ENCODE assay signal across 14 cellular contexts in the genomic region with DNA sequence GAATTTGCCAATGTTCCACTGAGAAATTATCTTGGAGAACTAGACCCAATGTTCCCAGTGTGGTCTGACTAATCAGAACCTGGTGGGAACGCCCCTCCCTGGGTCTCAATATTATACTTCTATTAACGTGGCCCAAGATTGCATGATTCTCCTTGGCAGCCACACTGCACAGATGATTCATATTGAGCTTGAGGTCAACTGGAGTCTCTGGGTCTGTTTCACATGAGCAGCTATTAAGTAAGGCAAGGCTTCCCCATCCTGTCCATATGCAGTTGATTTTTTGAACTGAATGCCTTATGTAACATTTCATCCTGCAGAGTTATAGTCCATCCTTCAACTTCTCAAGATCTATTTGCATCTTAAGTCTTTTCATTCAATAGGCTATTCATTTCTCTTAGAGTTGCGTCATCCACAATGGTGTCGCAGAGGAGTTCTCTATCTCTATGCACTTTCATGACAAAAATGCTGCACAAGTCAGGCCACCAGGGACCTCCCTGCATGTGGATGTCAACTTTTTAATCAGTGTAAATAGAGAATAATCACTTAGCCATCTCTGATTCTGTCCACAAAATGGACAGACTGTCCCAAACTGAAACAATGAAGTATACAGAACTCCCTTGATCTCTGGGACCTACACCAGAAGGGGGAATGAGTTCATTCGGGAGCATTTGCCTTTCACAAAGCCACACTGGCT.
DNase-seq lines count a peak whose midpoint lies in the region; ATAC-seq, FAIRE-seq and TF ChIP-seq lines count a peak whose summit lies in the region.
"Had no signal": no experiment of that assay in that cellular context is flagged by ENCODE, and none has a peak within 500 bp of the region (broad histone marks: within the 10 kb centered on the region; RNA-seq: fewer than 3 reads in every experiment).

No MANE protein-coding gene starts in this region.

- no peak overlapping the region for H2BK15ac ChIP-seq in H1 (ENCODE audit: low read length)

- H3K4me2 ChIP-seq in H1 (ENCODE audit: insufficient read depth in 1 of 2, low read depth in 2 of 2, low read length in 2 of 2) (no peak overlapping the region), PC-9 (no peak overlapping the region)

- no peaks in the 10 kb centered on the region for H3F3A ChIP-seq in PC-9 (ENCODE audit: insufficient read depth, low read depth)

- intact Hi-C loops in lower leg skin (cut with DNase I; ENCODE audit: low total_unique reads), result no loop called here
- intact Hi-C loops in PC-9 (cut with micrococcal nuclease; ENCODE audit: unreplicated experiment), result no loop called here

- H3K4ac ChIP-seq in H1 (replicated peaks; ENCODE audit: insufficient read length, low read depth, low read length), result no peak overlapping the region

- no peak overlapping the region for H3K27ac Mint-ChIP-seq in natural killer cell treated with Interleukin-12 subunit alpha and Interleukin-12 subunit beta and Interleukin-15 and Interleukin-18, amount 100 ng/mL, for 72 hours

- BruUV-seq in PC-9 (replicated peaks; lab: Mats Ljungman, UMichigan), result no TSS peak

- no peak overlapping the region for H3K56ac ChIP-seq in H1 (replicated peaks; ENCODE audit: insufficient read length, low read depth, low read length)

- no peak overlapping the region for H2BK20ac ChIP-seq in H1 (ENCODE audit: low read length)

- H3K27ac ChIP-seq in H1 (ENCODE audit: low read depth, low read length), result no peak overlapping the region
- no peak overlapping the region for H3K27ac ChIP-seq in PC-9

- H4K91ac ChIP-seq in H1 (replicated peaks; ENCODE audit: insufficient read length, low read length), result no peak overlapping the region

- 93% methylated on average over 5 of the region's 5 CpGs; no CpG with 5 or more reads in 1 of the 2 experiments for WGBS in H1 (ENCODE audit: extremely low coverage in 1 of 2, insufficient coverage in 1 of 2, insufficient read length in 1 of 2, insufficient replicate concordance in 2 of 2, low coverage in 1 of 2, low lambda C conversion rate in 2 of 2, missing lambda C conversion rate in 1 of 2), 2 experiments
- 61 to 62% methylated on average over 5 of the region's 5 CpGs for WGBS in lower leg skin, 2 donors

- H3K4me3 ChIP-seq in H1 (ENCODE audit: extremely low read depth in 1 of 4, insufficient read depth in 2 of 4, low read depth in 3 of 4, low read length in 4 of 4), result no peak overlapping the region
- H3K4me3 ChIP-seq in lower leg skin (ENCODE audit: low read depth, poor library complexity, severe bottlenecking), result no peak overlapping the region
- H3K4me3 ChIP-seq in PC-9, result no peak overlapping the region

- TF ChIP-seq RAD21 in H1 (IDR thresholded peaks at IDR 0.05 in 1 of 2, conservative IDR thresholded peaks at IDR 0.05 in 1 of 2; ENCODE audit: low read depth in 2 of 2, low read length in 2 of 2), result no peak

- no peaks in the 10 kb centered on the region for H3K9me2 ChIP-seq in PC-9 (ENCODE audit: insufficient read depth)

- H3K4me1 ChIP-seq in H1 (replicated peaks in 1 of 4; ENCODE audit: control insufficient read depth in 3 of 4, insufficient read depth in 4 of 4, low read length in 3 of 4) (no peaks in the 10 kb centered on the region), PC-9 (replicated peaks; ENCODE audit: insufficient read depth) (peaks cover 2% of the 10 kb centered on the region; the same call in 1 of the 2 replicates)

- H3K79me2 ChIP-seq in H1 (ENCODE audit: control insufficient read depth in 1 of 2, insufficient read depth in 2 of 2, low read length in 2 of 2) (no peaks in the 10 kb centered on the region), PC-9 (ENCODE audit: low read depth) (no peaks in the 10 kb centered on the region)

- POLR2A ChIA-PET in H1 (lab: Charles Lee; ENCODE audit: partially characterized antibody), result no interaction called here
- POLR2A ChIA-PET in PC-9 (lab: Charles Lee; ENCODE audit: unreplicated experiment), result no interaction called here

- no peak for TF ChIP-seq POLR2A in H1 (IDR thresholded peaks at IDR 0.05; ENCODE audit: control extremely low read depth in 1 of 2, low read depth in 2 of 2, low read length in 2 of 2)
- no peak for TF ChIP-seq POLR2A in lower leg skin (IDR thresholded peaks at IDR 0.05)

- TF ChIP-seq EP300 in H1 (IDR thresholded peaks at IDR 0.05; ENCODE audit: borderline replicate concordance in 1 of 2, low read depth in 2 of 2, low read length in 2 of 2), result no peak

- H3K14ac ChIP-seq in H1 (ENCODE audit: insufficient read length), result no peak overlapping the region

- H2BK120ac ChIP-seq in H1 (replicated peaks; ENCODE audit: low read depth, low read length), result no peak overlapping the region

- H3K23ac ChIP-seq in H1 (ENCODE audit: insufficient read length), result no peak overlapping the region

- H3K36me3 Mint-ChIP-seq in natural killer cell treated with Interleukin-12 subunit alpha and Interleukin-12 subunit beta and Interleukin-15 and Interleukin-18, amount 100 ng/mL, for 72 hours, result no peaks in the 10 kb centered on the region

- H3K4me3 Mint-ChIP-seq in natural killer cell treated with Interleukin-12 subunit alpha and Interleukin-12 subunit beta and Interleukin-15 and Interleukin-18, amount 100 ng/mL, for 72 hours, result no peak overlapping the region
- H3K4me3 Mint-ChIP-seq: activated T-cell treated with anti-CD3 and anti-CD28 coated beads, Interleukin-2, amount 50 U/mL, for 4 hours had no signal

- no peaks in the 10 kb centered on the region for H3K79me1 ChIP-seq in H1 (ENCODE audit: low read depth, low read length)

- H3K27me3 ChIP-seq in H1 (replicated peaks in 1 of 4; ENCODE audit: control insufficient read depth in 3 of 4, extremely low read depth in 1 of 4, insufficient read depth in 3 of 4, low read length in 3 of 4), result no peaks in the 10 kb centered on the region
- H3K27me3 ChIP-seq in PC-9 (ENCODE audit: insufficient read depth, low read depth), result peaks cover 4% of the 10 kb centered on the region; the same call in 1 of the 2 replicates

- no peaks in the 10 kb centered on the region for H3K9me3 ChIP-seq in H1 (ENCODE audit: insufficient read depth in 2 of 2, low read depth in 1 of 2, low read length in 1 of 2)
- H3K9me3 ChIP-seq in PC-9 (ENCODE audit: insufficient read depth, low read depth), result peaks cover 10% of the 10 kb centered on the region; the same call in 1 of the 2 replicates

- ATAC-seq in HG03025 (IDR thresholded peaks at IDR 0.05; ENCODE audit: low FRiP score, unreplicated experiment), result no peak
- no peak for ATAC-seq in natural killer cell treated with Interleukin-12 subunit alpha and Interleukin-12 subunit beta and Interleukin-15 and Interleukin-18, amount 100 ng/mL, for 72 hours
- ATAC-seq: activated T-cell treated with anti-CD3 and anti-CD28 coated beads, Interleukin-2, amount 50 U/mL, for 4 hours had no signal

- DNase-seq in AG09319 (ENCODE audit: extremely low read depth, low read depth) (peak; percentile 94), NCI-H226 (peak; percentile 85), H1 (ENCODE audit: low read depth in 1 of 2, low spot score in 2 of 2) (no peak), lower leg skin (ENCODE audit: low spot score in 2 of 2) (peak; percentile 84 to 91), PC-9 (no peak), NCI-H2029 treated with DMSO at 0.1 percent for 48 hours (lab: John Stamatoyannopoulos, UW) (no peak)
- DNase-seq in natural killer cell treated with Interleukin-12 subunit alpha and Interleukin-12 subunit beta and Interleukin-15 and Interleukin-18, amount 100 ng/mL, for 72 hours (ENCODE audit: low spot score), result no peak
- DNase-seq: activated CD4-positive, CD25-positive, alpha-beta regulatory T cell; activated T-cell treated with anti-CD3 and anti-CD28 coated beads, Interleukin-2, amount 50 U/mL, for 4 hours; C1 segment of cervical spinal cord; central memory CD4-positive, alpha-beta T cell; NCI-H446; trophoblast cell had no signal

- no peak overlapping the region for H3K18ac ChIP-seq in H1 (ENCODE audit: extremely low read depth, low read length)

- H2AFZ ChIP-seq in H1 (ENCODE audit: low read length), result no peak overlapping the region
- no peak overlapping the region for H2AFZ ChIP-seq in PC-9

- no peaks in the 10 kb centered on the region for H3K4me1 Mint-ChIP-seq in natural killer cell treated with Interleukin-12 subunit alpha and Interleukin-12 subunit beta and Interleukin-15 and Interleukin-18, amount 100 ng/mL, for 72 hours (ENCODE audit: low read depth in 2 of 2)

- no peaks in the 10 kb centered on the region for H3K23me2 ChIP-seq in H1 (ENCODE audit: low read depth, low read length)

- peaks cover 18% of the 10 kb centered on the region in 2 donors for H3K27me3 Mint-ChIP-seq in natural killer cell treated with Interleukin-12 subunit alpha and Interleukin-12 subunit beta and Interleukin-15 and Interleukin-18, amount 100 ng/mL, for 72 hours

- H2BK12ac ChIP-seq in H1 (ENCODE audit: low read depth, low read length), result no peak overlapping the region

- H4K20me1 ChIP-seq in H1 (replicated peaks in 1 of 2; ENCODE audit: control insufficient read depth in 1 of 2, insufficient read depth in 2 of 2, low read length in 2 of 2), result no peaks in the 10 kb centered on the region
- no peaks in the 10 kb centered on the region for H4K20me1 ChIP-seq in PC-9 (ENCODE audit: insufficient read depth)

- H4K8ac ChIP-seq in H1 (ENCODE audit: extremely low read depth, insufficient read depth, low read length), result no peak overlapping the region

- H4K5ac ChIP-seq in H1 (ENCODE audit: insufficient read length, low read depth, low read length), result no peak overlapping the region

- CTCF ChIA-PET in H1 (lab: Charles Lee; ENCODE audit: partially characterized antibody) (interaction anchor here (1.1 to 3.3 kb wide), 6 partner anchors 10 to 342 kb away, joined by 3 to 11 read pairs (median 5); no protein-coding TSS in a partner anchor), PC-9 (lab: Charles Lee) (no interaction called here)

- H2AK5ac ChIP-seq in H1 (ENCODE audit: low read depth, low read length), result no peak overlapping the region

- H3K9me3 Mint-ChIP-seq in natural killer cell treated with Interleukin-12 subunit alpha and Interleukin-12 subunit beta and Interleukin-15 and Interleukin-18, amount 100 ng/mL, for 72 hours, result peaks cover 3% of the 10 kb centered on the region
- H3K9me3 Mint-ChIP-seq: activated T-cell treated with anti-CD3 and anti-CD28 coated beads, Interleukin-2, amount 50 U/mL, for 4 hours had no signal

- no peak for FAIRE-seq in H1 (lab: Jason Lieb, UNC)

- H3K36me3 ChIP-seq in H1 (ENCODE audit: control insufficient read depth in 2 of 4, insufficient read depth in 4 of 4, low read length in 3 of 4) (no peaks in the 10 kb centered on the region), PC-9 (ENCODE audit: low read depth) (no peaks in the 10 kb centered on the region)

- H2BK5ac ChIP-seq in H1 (ENCODE audit: low read depth, low read length), result no peak overlapping the region

- no peak overlapping the region for H3K9ac ChIP-seq in H1 (replicated peaks in 1 of 4; ENCODE audit: extremely low read depth in 1 of 4, low read depth in 3 of 4, low read length in 3 of 4)

- TF ChIP-seq CTCF in AG09319 (IDR thresholded peaks at IDR 0.05; ENCODE audit: low read depth, low read length), result no peak
- TF ChIP-seq CTCF in H1 (IDR thresholded peaks at IDR 0.05; ENCODE audit: control extremely low read depth in 1 of 3, insufficient read depth in 1 of 3, low read depth in 1 of 3, low read length in 3 of 3), result no peak
- TF ChIP-seq CTCF in lower leg skin (IDR thresholded peaks at IDR 0.05), result no peak
- no peak for TF ChIP-seq CTCF in PC-9 (conservative IDR thresholded peaks at IDR 0.05)

TF ChIP-seq in H1, 55 proteins besides CTCF, POLR2A, EP300 and RAD21 (continues in another document):
- TF ChIP-seq KDM1A (IDR thresholded peaks at IDR 0.05; ENCODE audit: borderline replicate concordance, low read length), result no peak

Comparison
In these comparisons a context has a peak if more than half of its experiments do, and no peak if none do; other contexts are left out.
1. DNase-seq: peak in AG09319 (single experiment), NCI-H226 (single experiment) and lower leg skin (2 of 2); none in H1 (0 of 2), PC-9 (0 of 2), natural killer cell treated with Interleukin-12 subunit alpha and Interleukin-12 subunit beta and Interleukin-15 and Interleukin-18, amount 100 ng/mL, for 72 hours (single experiment) and NCI-H2029 treated with DMSO at 0.1 percent for 48 hours (single experiment).